Comparison of ENCODE assay signal across 7 cellular contexts in the genomic region with DNA sequence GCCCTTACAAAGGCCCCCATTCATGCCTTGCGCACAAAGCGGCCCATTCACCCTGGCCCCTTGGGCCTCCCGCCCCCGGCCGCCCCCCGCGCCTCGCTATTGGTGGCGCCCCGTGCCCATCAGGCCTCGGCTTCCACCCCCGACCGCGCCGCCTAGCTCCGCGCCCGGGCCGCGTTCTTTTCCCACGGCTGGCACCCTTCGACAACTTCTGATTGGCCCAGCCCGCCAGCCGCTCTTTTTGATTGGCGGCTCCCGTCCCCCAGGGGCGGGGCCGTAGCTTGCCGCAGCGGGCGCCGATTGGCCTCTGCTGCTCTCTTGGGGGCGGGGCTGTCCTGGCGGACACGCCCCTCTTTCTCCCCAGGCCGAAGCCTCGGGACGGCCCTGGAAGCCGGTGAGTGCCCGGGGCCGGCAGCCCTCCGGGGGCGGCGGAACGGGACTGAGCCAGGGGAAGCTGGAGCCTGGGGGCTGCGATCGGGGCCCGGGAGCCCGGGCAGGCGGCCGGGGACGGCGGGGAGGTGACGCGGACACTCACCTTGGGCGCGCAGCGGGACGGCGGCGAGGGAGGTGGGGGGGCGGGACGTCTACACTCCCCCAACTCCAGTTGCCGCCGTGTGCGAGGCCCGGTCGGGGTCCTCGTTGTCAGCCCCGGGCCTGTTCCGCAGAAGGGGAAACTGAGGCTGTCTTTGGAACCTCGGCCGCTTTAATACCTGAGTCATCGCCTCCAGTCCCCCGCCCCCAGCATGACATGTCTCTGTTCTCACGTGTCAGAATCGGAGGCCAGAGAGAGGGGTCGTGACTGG. TPM values are rescaled to one million over a fixed set of nuclear protein-coding genes. Genes with fewer than 3 reads are reported as not detected.
DNase-seq lines count a peak whose midpoint lies in the region; ATAC-seq and TF ChIP-seq lines count a peak whose summit lies in the region.

A gene (plus strand): TSS at position 342 of the 800 bp plus-strand sequence. CDS start 6,744 bp downstream, outside the sequence.

- H3K27ac ChIP-seq in mesendoderm (ENCODE audit: low read depth, low read length): no peak within 1 kb of the TSS
- no peak within 1 kb of the TSS for H3K27ac ChIP-seq in testis

- H3K4ac ChIP-seq in mesendoderm (ENCODE audit: low read depth, low read length): no peak within 1 kb of the TSS

- TF ChIP-seq CTCF in testis (IDR thresholded peaks at IDR 0.05): no peak

- TF ChIP-seq POLR2A in testis (IDR thresholded peaks at IDR 0.05): no peak

- H3K79me1 ChIP-seq in mesendoderm (ENCODE audit: low read length): no peaks in the 10 kb centered on the region

- ATAC-seq in HG02852 (IDR thresholded peaks at IDR 0.05; ENCODE audit: unreplicated experiment): no peak

- H3K4me3 ChIP-seq in endocrine pancreas (ENCODE audit: control insufficient read depth, insufficient read depth, low read length) (peak within 1 kb of the TSS; percentile 54), mesendoderm (ENCODE audit: low read length) (peak within 1 kb of the TSS; percentile 36), testis (peak within 1 kb of the TSS; percentile 39 to 49)

- H3K23ac ChIP-seq in mesendoderm (ENCODE audit: low read length): no peak within 1 kb of the TSS

- no peaks in the 10 kb centered on the region for H3K79me2 ChIP-seq in mesendoderm (ENCODE audit: control insufficient read depth, insufficient read depth, low read length)

- no peak within 1 kb of the TSS for H2BK15ac ChIP-seq in mesendoderm (replicated peaks; ENCODE audit: low read depth)

- WGBS in mesendoderm (ENCODE audit: extremely low coverage, insufficient coverage, low lambda C conversion rate): no CpG with 5 or more reads among the region's 78 CpGs
- WGBS in testis, 2 donors: 1% methylated on average over 9 to 77 of the region's 78 CpGs

- H2AK5ac ChIP-seq in mesendoderm (ENCODE audit: low read length): no peak within 1 kb of the TSS

- peak; percentile 99 for DNase-seq in HEK293T (ENCODE audit: extremely low spot score)
- peak; percentile 87 to 99 for DNase-seq in NCI-H526 (lab: John Stamatoyannopoulos, UW)
- DNase-seq in mesendoderm: peak; percentile 94
- DNase-seq in testis: peak; percentile 90
- no peak for DNase-seq in activated naive CD4-positive, alpha-beta T cell (lab: John Stamatoyannopoulos, UW)

- no peak within 1 kb of the TSS for H4K8ac ChIP-seq in mesendoderm (ENCODE audit: low read depth, low read length)

- intact Hi-C loops in testis (cut with DNase I; ENCODE audit: low total_unique reads): no loop called here

- no peaks in the 10 kb centered on the region for H3K9me3 ChIP-seq in endocrine pancreas (ENCODE audit: control insufficient read depth, low read length)
- no peaks in the 10 kb centered on the region for H3K9me3 ChIP-seq in testis

- H3K4me1 ChIP-seq in endocrine pancreas (ENCODE audit: control insufficient read depth, insufficient read depth, low read length) (peaks cover 4% of the 10 kb centered on the region), mesendoderm (ENCODE audit: control insufficient read depth, low read depth, low read length) (no peaks in the 10 kb centered on the region), testis (peaks cover 9% of the 10 kb centered on the region)

- peak within 1 kb of the TSS; percentile 52 for H3K4me2 ChIP-seq in mesendoderm (ENCODE audit: low read length)

- H3K56ac ChIP-seq in mesendoderm (ENCODE audit: low read length): peak within 1 kb of the TSS; percentile 81

- CTCF ChIA-PET in HEK293T (lab: Yijun Ruan, JAX): no interaction called here

- H3K27me3 ChIP-seq in endocrine pancreas (ENCODE audit: control insufficient read depth, insufficient read depth, low read length) (no peaks in the 10 kb centered on the region), mesendoderm (ENCODE audit: insufficient read depth, low read length, poor library complexity) (no peaks in the 10 kb centered on the region), testis (no peaks in the 10 kb centered on the region)

- H4K5ac ChIP-seq in mesendoderm (ENCODE audit: low read length): no peak within 1 kb of the TSS

- H3K9ac ChIP-seq in endocrine pancreas (ENCODE audit: control insufficient read depth, insufficient read depth, low read length) (peak within 1 kb of the TSS; percentile 17), mesendoderm (ENCODE audit: low read length) (peak within 1 kb of the TSS; percentile 61)

- H3K36me3 ChIP-seq in endocrine pancreas (ENCODE audit: control insufficient read depth, insufficient read depth, low read length): no peaks in the 10 kb centered on the region
- H3K36me3 ChIP-seq in mesendoderm (ENCODE audit: control insufficient read depth, insufficient read depth, low read length): no peaks in the 10 kb centered on the region
- no peaks in the 10 kb centered on the region for H3K36me3 ChIP-seq in testis (ENCODE audit: low read depth, missing control alignments)

- no peak within 1 kb of the TSS for H2BK5ac ChIP-seq in mesendoderm (ENCODE audit: low read length)

- H3K18ac ChIP-seq in mesendoderm (ENCODE audit: low read length): peak within 1 kb of the TSS; percentile 35

- POLR2A ChIA-PET in HEK293T (lab: Yijun Ruan, JAX): interaction anchor here (0.6 to 0.7 kb wide), 2 partner anchors 12 to 56 kb away, joined by 3 read pairs; no protein-coding TSS in a partner anchor

- H2BK120ac ChIP-seq in mesendoderm (ENCODE audit: low read depth, low read length): no peak within 1 kb of the TSS

TF ChIP-seq in HEK293T, 16 proteins besides CTCF, POLR2A, EP300 and RAD21:
- TF ChIP-seq L3MBTL2 (conservative IDR thresholded peaks at IDR 0.05) (peak; percentile 43; the same call in 1 of the 2 replicates), BHLHE40 (IDR thresholded peaks at IDR 0.05; ENCODE audit: borderline replicate concordance) (no peak), SUZ12 (IDR thresholded peaks at IDR 0.05) (no peak), SP1 (IDR thresholded peaks at IDR 0.05) (peak; percentile 63; the same call in 1 of the 2 replicates), FOXK2 (IDR thresholded peaks at IDR 0.05) (no peak), FOXA1 (IDR thresholded peaks at IDR 0.05) (no peak), ELF4 (IDR thresholded peaks at IDR 0.05) (no peak), LEF1 (IDR thresholded peaks at IDR 0.05; ENCODE audit: borderline replicate concordance) (no peak), CTBP1 (IDR thresholded peaks at IDR 0.05; ENCODE audit: borderline replicate concordance) (no peak), ZNF384 (IDR thresholded peaks at IDR 0.05) (no peak), FOXM1 (IDR thresholded peaks at IDR 0.05; ENCODE audit: borderline replicate concordance) (no peak), ARNT (IDR thresholded peaks at IDR 0.05) (no peak), TARDBP (IDR thresholded peaks at IDR 0.05) (no peak), NFRKB (IDR thresholded peaks at IDR 0.05) (no peak), HDGF (IDR thresholded peaks at IDR 0.05; ENCODE audit: borderline replicate concordance) (no peak)
- TF ChIP-seq, protein P1, sequence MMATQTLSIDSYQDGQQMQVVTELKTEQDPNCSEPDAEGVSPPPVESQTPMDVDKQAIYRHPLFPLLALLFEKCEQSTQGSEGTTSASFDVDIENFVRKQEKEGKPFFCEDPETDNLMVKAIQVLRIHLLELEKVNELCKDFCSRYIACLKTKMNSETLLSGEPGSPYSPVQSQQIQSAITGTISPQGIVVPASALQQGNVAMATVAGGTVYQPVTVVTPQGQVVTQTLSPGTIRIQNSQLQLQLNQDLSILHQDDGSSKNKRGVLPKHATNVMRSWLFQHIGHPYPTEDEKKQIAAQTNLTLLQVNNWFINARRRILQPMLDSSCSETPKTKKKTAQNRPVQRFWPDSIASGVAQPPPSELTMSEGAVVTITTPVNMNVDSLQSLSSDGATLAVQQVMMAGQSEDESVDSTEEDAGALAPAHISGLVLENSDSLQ (IDR thresholded peaks at IDR 0.05): peak; percentile 99
TF ChIP-seq in HEK293T: peak in this region for 3.

RNA-seq across cellular contexts. Expression of the gene that starts here (rescaled TPM):
- 4.5 TPM for polyA plus RNA-seq in mesendoderm (2013, experiment 1 of 2)
- polyA plus RNA-seq in mesendoderm (2013, experiment 2 of 2): 4.7 TPM
- 1 to 10 TPM; 7.8 to 7.9 TPM for total RNA-seq in testis
- 6.0 TPM for polyA plus RNA-seq in testis (ENCODE audit: insufficient read depth, low read depth, low replicate concordance)

Comparison
In these comparisons a context has a peak if more than half of its experiments do, and no peak if none do; other contexts are left out.
1. DNase-seq: peak in HEK293T (single experiment), NCI-H526 (2 of 2), mesendoderm (single experiment) and testis (single experiment); none in activated naive CD4-positive, alpha-beta T cell (0 of 4).
2. Peak in every context shown above with its lines, with median percentiles within 50 percentile points of each other: H3K4me3 ChIP-seq.